Comparison of ENCODE assay signal across 18 cellular contexts in genomic region chr10:124896751-124897150, GRCh38.
"Had no signal": no experiment of that assay in that cellular context is flagged by ENCODE, and none has a peak within 500 bp of the region (broad histone marks: within the 10 kb centered on the region; RNA-seq: fewer than 3 reads in every experiment).

No MANE protein-coding gene starts in this region.

- DNase-seq: effector memory CD4-positive, alpha-beta T cell; heart right ventricle; hypothalamus; mammary epithelial cell; natural killer cell; nucleus accumbens; ovary; right cardiac atrium; stimulated activated CD4-positive, alpha-beta T cell treated with anti-CD3 and anti-CD28 coated beads, Interleukin-2, amount 100 ng/mL, for 48 hours; stimulated activated naive CD8-positive, alpha-beta T cell treated with anti-CD3 and anti-CD28 coated beads, Interleukin-15, Interleukin-2, amounts not matched to agents 100 U/mL and 50 U/mL, for 24 hours; thyroid gland; uterus had no signal

- H3K27ac ChIP-seq: heart right ventricle, ovary, suprapubic skin, thyroid gland, uterus had no signal

- H3K36me3 ChIP-seq: heart right ventricle, ovary, suprapubic skin, thyroid gland, uterus had no signal

- H3K27ac Mint-ChIP-seq: natural killer cell, type B pancreatic cell had no signal

- H3K4me3 Mint-ChIP-seq: natural killer cell, neural crest cell, type B pancreatic cell had no signal

- H3K27me3 ChIP-seq: ovary, thyroid gland, uterus had no signal

- H3K9me3 Mint-ChIP-seq: natural killer cell, neural crest cell, type B pancreatic cell had no signal

- H3K9me3 ChIP-seq: heart right ventricle, ovary, suprapubic skin, thyroid gland, uterus had no signal

- ATAC-seq: esophagus mucosa; heart right ventricle; left lobe of liver; natural killer cell; right cardiac atrium; stimulated activated naive CD8-positive, alpha-beta T cell treated with anti-CD3 and anti-CD28 coated beads, Interleukin-15, Interleukin-2, amounts not matched to agents 100 U/mL and 50 U/mL, for 24 hours had no signal

- H3K27me3 Mint-ChIP-seq: type B pancreatic cell had no signal

- H3K4me3 ChIP-seq: heart right ventricle, ovary, smooth muscle cell, suprapubic skin, thyroid gland, uterus had no signal

- H3K4me1 ChIP-seq: thyroid gland, uterus had no signal

- H3K4me2 ChIP-seq: smooth muscle cell had no signal

- H3K36me3 Mint-ChIP-seq: natural killer cell, type B pancreatic cell had no signal

- H3K4me1 Mint-ChIP-seq: natural killer cell had no signal
